2 cellular contexts compared by ENCODE assay signal in genomic region chr3:106326941-106327765, GRCh38.
TF ChIP-seq lines count a peak whose summit lies in the region.

No MANE protein-coding gene starts in this region.

TF ChIP-seq in SK-N-SH, 30 proteins besides CTCF, POLR2A, EP300 and RAD21 (continued from another document):
- TF ChIP-seq NFIC (IDR thresholded peaks at IDR 0.05; ENCODE audit: borderline replicate concordance), result no peak
- no peak for TF ChIP-seq TEAD4 (IDR thresholded peaks at IDR 0.05; ENCODE audit: borderline replicate concordance, insufficient read depth)
- no peak for TF ChIP-seq MEF2A (IDR thresholded peaks at IDR 0.05; ENCODE audit: borderline replicate concordance, low read depth)
- no peak for TF ChIP-seq MXI1 (IDR thresholded peaks at IDR 0.05; ENCODE audit: low read depth, low read length)
- TF ChIP-seq YY1 (IDR thresholded peaks at IDR 0.05; ENCODE audit: low read depth), result no peak
- TF ChIP-seq CHD2 (IDR thresholded peaks at IDR 0.05; ENCODE audit: low read length, partially characterized antibody), result no peak
- TF ChIP-seq FOXJ3 (CRISPR knock-in tag; IDR thresholded peaks at IDR 0.05), result no peak
- TF ChIP-seq REST (IDR thresholded peaks at IDR 0.05; ENCODE audit: low read depth, low read length), result no peak
- no peak for TF ChIP-seq SMC3 (IDR thresholded peaks at IDR 0.05; ENCODE audit: low read depth, low read length)

TF ChIP-seq in SK-N-SH treated with all-trans-retinoic acid at 6 μM for 48 hours, 23 proteins besides CTCF, POLR2A, EP300 and RAD21 (continued from another document):
- no peak for TF ChIP-seq PATZ1 (CRISPR knock-in tag; IDR thresholded peaks at IDR 0.05; ENCODE audit: borderline replicate concordance)
- no peak for TF ChIP-seq RARB (CRISPR knock-in tag; IDR thresholded peaks at IDR 0.05)
- no peak for TF ChIP-seq ISL1 (CRISPR knock-in tag; IDR thresholded peaks at IDR 0.05)
- TF ChIP-seq ZFP30 (CRISPR knock-in tag; IDR thresholded peaks at IDR 0.05), result no peak
- no peak for TF ChIP-seq ZNF565 (CRISPR knock-in tag; conservative IDR thresholded peaks at IDR 0.05; ENCODE audit: low read depth)
- TF ChIP-seq PPARA (CRISPR knock-in tag; IDR thresholded peaks at IDR 0.05; ENCODE audit: borderline replicate concordance), result no peak
- no peak for TF ChIP-seq SNAI2 (CRISPR knock-in tag; IDR thresholded peaks at IDR 0.05)
- no peak for TF ChIP-seq TCF4 (CRISPR knock-in tag; IDR thresholded peaks at IDR 0.05; ENCODE audit: borderline replicate concordance)
- no peak for TF ChIP-seq BACH2 (CRISPR knock-in tag; IDR thresholded peaks at IDR 0.05; ENCODE audit: borderline replicate concordance)
